ENCODE assay signal across 22 cellular contexts in the genomic region with DNA sequence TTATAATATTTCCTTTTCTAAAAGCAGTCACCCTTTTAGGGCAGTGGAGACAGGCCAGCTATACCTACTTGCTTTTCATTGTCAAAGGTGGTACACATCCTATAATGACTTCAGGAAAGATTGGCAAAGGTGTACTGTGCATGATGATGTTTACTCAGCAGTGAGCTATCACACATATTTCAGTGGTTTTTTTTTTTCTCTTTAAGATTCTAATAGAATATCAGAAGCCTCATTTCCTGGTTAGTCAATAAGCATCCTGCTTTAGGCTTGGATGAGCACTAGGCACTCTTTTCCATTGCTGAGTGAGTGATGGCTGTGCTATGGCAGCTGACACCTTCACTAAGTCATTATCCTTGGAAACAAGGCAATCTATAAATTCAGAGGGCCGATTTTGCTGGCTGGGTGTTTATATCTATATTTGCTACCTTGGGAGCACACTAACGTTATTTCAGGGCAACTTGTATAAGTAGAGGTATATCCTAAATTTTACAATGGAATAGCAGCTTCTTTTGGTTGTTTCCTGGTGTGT.
DNase-seq lines count a peak whose midpoint lies in the region; TF ChIP-seq lines count a peak whose summit lies in the region.
"Had no signal": no experiment of that assay in that cellular context is flagged by ENCODE, and none has a peak within 500 bp of the region (broad histone marks: within the 10 kb centered on the region; RNA-seq: fewer than 3 reads in every experiment).

No MANE protein-coding gene starts in this region.

- no peak for TF ChIP-seq CTCF in GM20000 (IDR thresholded peaks at IDR 0.05; ENCODE audit: extremely low read depth, missing control alignments)

- peak overlapping the region; percentile 0 for H3K27ac ChIP-seq in epithelial cell of prostate
- H3K27ac ChIP-seq: BLaER1, GM23248, HL-60 had no signal

- DNase-seq in DMS53 (lab: John Stamatoyannopoulos, UW) (peak; percentile 98), HT1080 (ENCODE audit: low read depth) (peak; percentile 26), epithelial cell of prostate (ENCODE audit: low read depth, low spot score) (no peak), renal cortical epithelial cell (ENCODE audit: low read depth) (peak; percentile 68), NCI-H187 treated with DMSO at 0.1 percent for 48 hours (lab: John Stamatoyannopoulos, UW) (no peak), SIG-M5 (lab: John Stamatoyannopoulos, UW) (no peak), GM20000 (ENCODE audit: low spot score) (no peak)
- DNase-seq: Calu3; CD4-positive, alpha-beta T cell; DMS153; GF-D8; GM23248; H9; HFFc6; KBM-7; NCI-H1092 treated with DMSO at 0.1 percent for 48 hours; NCI-H1436 treated with DMSO at 0.1 percent for 48 hours; NCI-H2029; NCI-H2171; NCI-H345 had no signal

Comparison
In these comparisons a context has a peak if more than half of its experiments do, and no peak if none do; other contexts are left out.
1. DNase-seq: peak in DMS53 (single experiment), HT1080 (single experiment) and renal cortical epithelial cell (single experiment); none in epithelial cell of prostate (single experiment), NCI-H187 treated with DMSO at 0.1 percent for 48 hours (single experiment), SIG-M5 (single experiment) and GM20000 (single experiment).